ENCODE assay signal across 1 cellular context in the genomic region with DNA sequence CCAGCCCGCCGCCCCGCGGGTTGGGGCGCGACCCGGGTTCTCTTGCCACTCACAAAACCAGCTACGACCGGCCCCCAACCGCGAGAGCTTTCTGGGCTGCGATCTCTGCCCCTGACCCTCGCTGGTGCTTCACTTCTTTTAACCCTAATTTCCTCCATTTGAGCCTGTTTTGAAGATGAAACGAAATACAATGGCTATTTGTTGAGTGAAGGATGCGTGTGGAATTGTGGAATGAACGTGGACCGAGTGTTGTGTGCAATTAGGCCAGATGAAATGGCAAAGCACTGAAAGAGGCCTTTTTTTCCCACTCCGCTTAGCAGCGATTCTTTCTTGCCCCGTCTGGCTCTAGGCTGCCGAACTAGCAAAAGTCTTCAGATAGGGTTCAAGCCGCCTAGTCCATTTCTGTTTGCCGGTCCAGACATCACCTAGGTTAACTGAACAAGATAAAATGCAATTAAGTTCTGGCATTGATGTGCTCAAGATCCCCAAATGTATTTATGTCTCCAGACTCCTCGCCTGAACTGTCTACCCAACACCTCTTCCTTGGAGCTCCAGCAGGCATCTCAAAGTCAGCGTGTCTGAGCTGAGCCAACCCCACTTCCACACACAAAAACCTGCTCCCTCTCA.
A peak's percentile ranks its signal among the peaks of the same experiment; 100 is the strongest.
TF ChIP-seq lines count a peak whose summit lies in the region.

No MANE protein-coding gene starts in this region.

TF ChIP-seq in K562, 482 proteins besides CTCF, POLR2A, EP300 and RAD21 (continued from another document):
- TF ChIP-seq PKNOX1 (IDR thresholded peaks at IDR 0.05) (no peak), ATF7 (IDR thresholded peaks at IDR 0.05) (peak; percentile 56; the same call in 1 of the 2 replicates), ARHGAP35 (IDR thresholded peaks at IDR 0.05; ENCODE audit: partially characterized antibody) (no peak), BCLAF1 (IDR thresholded peaks at IDR 0.05; ENCODE audit: borderline replicate concordance in 1 of 2, control insufficient read depth in 1 of 2, low read depth in 2 of 2, low read length in 1 of 2) (no peak), IFI16 (CRISPR knock-in tag; IDR thresholded peaks at IDR 0.05) (no peak), LEF1 (IDR thresholded peaks at IDR 0.05) (no peak), TEAD4 (IDR thresholded peaks at IDR 0.05; ENCODE audit: low read length) (no peak), TEAD4 (CRISPR knock-in tag; IDR thresholded peaks at IDR 0.05; ENCODE audit: borderline replicate concordance) (no peak), ZNF311 (CRISPR knock-in tag; IDR thresholded peaks at IDR 0.05) (no peak), ZFX (CRISPR knock-in tag; IDR thresholded peaks at IDR 0.05) (peak; percentile 48), SIN3B (IDR thresholded peaks at IDR 0.05; ENCODE audit: low read depth) (no peak), ZNF197 (CRISPR knock-in tag; IDR thresholded peaks at IDR 0.05; ENCODE audit: low read depth) (no peak), RBBP5 (IDR thresholded peaks at IDR 0.05; ENCODE audit: borderline replicate concordance, insufficient read depth, low read length, poor library complexity, severe bottlenecking) (no peak)
- TF ChIP-seq, protein P1, sequence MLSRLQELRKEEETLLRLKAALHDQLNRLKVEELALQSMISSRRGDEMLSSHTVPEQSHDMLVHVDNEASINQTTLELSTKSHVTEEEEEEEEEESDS (CRISPR knock-in tag; IDR thresholded peaks at IDR 0.05), result no peak
